Comparison of ENCODE assay signal across 9 cellular contexts in genomic region chr17:79930077-79930785, GRCh38.
DNase-seq lines count a peak whose midpoint lies in the region; ATAC-seq and TF ChIP-seq lines count a peak whose summit lies in the region.
"Had no signal": no experiment of that assay in that cellular context is flagged by ENCODE, and none has a peak within 500 bp of the region (broad histone marks: within the 10 kb centered on the region; RNA-seq: fewer than 3 reads in every experiment).

No MANE protein-coding gene starts in this region.

- H3F3A ChIP-seq in PC-3 (ENCODE audit: low read length, unreplicated experiment): no peaks in the 10 kb centered on the region

- WGBS in psoas muscle, 3 donors: 0 to 2% (median 1%) methylated on average over 31 to 55 of the region's 58 CpGs

- peak overlapping the region; percentile 82 for H3K4me2 ChIP-seq in PC-3 (ENCODE audit: low read length)

- H3K27ac ChIP-seq in PC-3 (ENCODE audit: low read length) (no peak overlapping the region), psoas muscle (no peak overlapping the region)

- H3K4me3 ChIP-seq in PC-3 (ENCODE audit: low read length): peak overlapping the region; percentile 57
- peak overlapping the region; percentile 45 for H3K4me3 ChIP-seq in fibroblast of the aortic adventitia (ENCODE audit: low read depth, low read length)
- peak overlapping the region; percentile 30 for H3K4me3 ChIP-seq in psoas muscle

- DNase-seq in DMS53 (lab: John Stamatoyannopoulos, UW) (peak; percentile 46), DMS53 treated with DMSO at 0.1 percent for 48 hours (lab: John Stamatoyannopoulos, UW; ENCODE audit: unreplicated experiment) (no peak), PC-3 (no peak), fibroblast of the aortic adventitia (ENCODE audit: low read depth) (peak; percentile 17), psoas muscle (no peak)
- DNase-seq in activated CD8-positive, alpha-beta memory T cell treated with anti-CD3 and anti-CD28 coated beads, Interleukin-2, amount 50 U/mL, for 48 hours: no peak
- DNase-seq: NCI-H1092 treated with DMSO at 0.1 percent for 48 hours had no signal

- TF ChIP-seq CTCF in PC-3 (conservative IDR thresholded peaks at IDR 0.05; ENCODE audit: low read depth, low read length) (no peak), fibroblast of the aortic adventitia (IDR thresholded peaks at IDR 0.05; ENCODE audit: insufficient read depth, low read length) (no peak), psoas muscle (IDR thresholded peaks at IDR 0.05) (no peak)

- H4K20me1 ChIP-seq in PC-3 (ENCODE audit: low read length): no peaks in the 10 kb centered on the region

- intact Hi-C loops in PC-3 (cut with micrococcal nuclease) (loop anchor here (5.0 kb wide), 1 partner anchor 57 kb away; no protein-coding TSS in a partner anchor), psoas muscle (cut with DNase I) (no loop called here)

- no peaks in the 10 kb centered on the region for H3K79me2 ChIP-seq in PC-3 (ENCODE audit: low read length)

- peaks cover 20% of the 10 kb centered on the region for H3K4me1 ChIP-seq in PC-3 (ENCODE audit: insufficient read depth, low read length)
- H3K4me1 ChIP-seq in psoas muscle: peaks cover 17% of the 10 kb centered on the region

- POLR2A ChIA-PET in PC-3 (lab: Charles Lee; ENCODE audit: unreplicated experiment): no interaction called here

- peak overlapping the region; percentile 29 for H2AFZ ChIP-seq in PC-3 (ENCODE audit: low read length)

- H3K9me3 ChIP-seq in PC-3 (ENCODE audit: low read length) (no peaks in the 10 kb centered on the region), psoas muscle (no peaks in the 10 kb centered on the region)

- no peak overlapping the region for H3K9ac ChIP-seq in PC-3 (ENCODE audit: low read length)

- peaks cover 21% of the 10 kb centered on the region for H3K27me3 ChIP-seq in PC-3 (ENCODE audit: low read length)
- peaks cover 0 to 79% (median 20%) of the 10 kb centered on the region in 3 donors for H3K27me3 ChIP-seq in psoas muscle (ENCODE audit: insufficient read depth in 3 of 3, low read length in 2 of 3)

- H3K36me3 ChIP-seq in PC-3 (ENCODE audit: low read depth, low read length) (no peaks in the 10 kb centered on the region), psoas muscle (ENCODE audit: insufficient read depth in 1 of 2, low read depth in 1 of 2) (no peaks in the 10 kb centered on the region)

- BruUV-seq in PC-3 (replicated peaks; lab: Mats Ljungman, UMichigan): no TSS peak

- CTCF ChIA-PET in PC-3 (lab: Charles Lee): no interaction called here

- ATAC-seq in PC-3: no peak
- ATAC-seq in psoas muscle: no peak
- no peak for ATAC-seq in GM19324 (IDR thresholded peaks at IDR 0.05; ENCODE audit: low FRiP score, unreplicated experiment)
- no peak for ATAC-seq in GM21786 (IDR thresholded peaks at IDR 0.05; ENCODE audit: unreplicated experiment)

- H3K9me2 ChIP-seq in PC-3 (replicated peaks; ENCODE audit: low read length): no peaks in the 10 kb centered on the region

Comparison
In these comparisons a context has a peak if more than half of its experiments do, and no peak if none do; other contexts are left out.
1. DNase-seq: peak in DMS53 (single experiment) and fibroblast of the aortic adventitia (single experiment); none in DMS53 treated with DMSO at 0.1 percent for 48 hours (single experiment), PC-3 (single experiment), psoas muscle (0 of 2) and activated CD8-positive, alpha-beta memory T cell treated with anti-CD3 and anti-CD28 coated beads, Interleukin-2, amount 50 U/mL, for 48 hours (single experiment).
2. Peak in every context shown above with its lines, with median percentiles within 50 percentile points of each other: H3K4me3 ChIP-seq.